1 cellular context compared by ENCODE assay signal in genomic region chr16:68093816-68094613, GRCh38.
TF ChIP-seq lines count a peak whose summit lies in the region.

No MANE protein-coding gene starts in this region.

TF ChIP-seq in H1, 55 proteins besides CTCF, POLR2A, EP300 and RAD21 (continued from another document):
- no peak for TF ChIP-seq ATF2 (IDR thresholded peaks at IDR 0.05; ENCODE audit: low read length)
- TF ChIP-seq TEAD4 (IDR thresholded peaks at IDR 0.05; ENCODE audit: low read depth, low read length): no peak
- TF ChIP-seq USF2 (IDR thresholded peaks at IDR 0.05; ENCODE audit: low read length): no peak
- TF ChIP-seq TAF1 (IDR thresholded peaks at IDR 0.05; ENCODE audit: low read depth, low read length): no peak
- no peak for TF ChIP-seq HDAC2 (IDR thresholded peaks at IDR 0.05; ENCODE audit: borderline replicate concordance in 1 of 2, low read depth in 2 of 2, low read length in 2 of 2)
- TF ChIP-seq EZH2 (IDR thresholded peaks at IDR 0.05; ENCODE audit: low read depth, low read length, severe bottlenecking): no peak
- no peak for TF ChIP-seq CHD1 (IDR thresholded peaks at IDR 0.05; ENCODE audit: low read depth, low read length)
- TF ChIP-seq CHD7 (IDR thresholded peaks at IDR 0.05; ENCODE audit: insufficient replicate concordance, low read length): no peak
- TF ChIP-seq SAP30 (IDR thresholded peaks at IDR 0.05; ENCODE audit: insufficient read depth, insufficient replicate concordance, low read length): no peak
- TF ChIP-seq FOSL1 (IDR thresholded peaks at IDR 0.05; ENCODE audit: insufficient read depth, low read depth, low read length): no peak
